In the genomic region with DNA sequence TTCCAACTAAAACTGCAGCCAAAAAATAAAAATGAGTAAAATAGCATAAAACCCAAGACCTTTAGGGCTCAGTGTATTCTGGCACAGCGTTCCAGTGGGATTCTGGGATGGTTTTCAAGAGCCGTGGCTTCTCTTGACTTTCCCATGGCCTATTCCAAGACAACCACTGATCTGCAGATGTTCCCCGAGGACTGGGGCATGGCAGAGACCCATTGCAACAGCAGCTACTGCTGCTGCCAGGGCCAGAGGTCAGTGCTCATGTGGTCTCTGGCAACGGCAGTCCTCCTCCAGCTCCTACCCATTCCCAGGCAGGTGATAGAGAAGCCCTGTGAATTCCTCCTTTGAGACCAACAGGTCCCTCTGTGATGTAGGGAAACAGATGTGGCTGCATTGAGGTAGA, we compare ENCODE assay signal across 27 cellular contexts. TPM values are rescaled to one million over a fixed set of nuclear protein-coding genes. Genes with fewer than 3 reads are reported as not detected.
"Had no signal": no experiment of that assay in that cellular context is flagged by ENCODE, and none has a peak within 500 bp of the region (broad histone marks: within the 10 kb centered on the region; RNA-seq: fewer than 3 reads in every experiment).

No MANE protein-coding gene starts in this region.

- H3K9me3 ChIP-seq: esophagus squamous epithelium, lower lobe of right lung, mucosa of descending colon, uterus had no signal

- FAIRE-seq: small intestine, TTC549 had no signal

- H3K4me1 ChIP-seq: lower lobe of right lung, uterus had no signal

- DNase-seq: activated CD4-positive, alpha-beta T cell treated with anti-CD3 and anti-CD28 coated beads, Interleukin-2, amount 50 U/mL, for 1 hour; activated CD4-positive, CD25-positive, alpha-beta regulatory T cell treated with anti-CD3 and anti-CD28 coated beads, Interleukin-2, amount 50 U/mL, for 72 hours; activated CD8-positive, alpha-beta T cell treated with anti-CD3 and anti-CD28 coated beads, Interleukin-2, amount 10 ng/mL, durations not matched to agents 7 days and 5 days; activated T-cell treated with anti-CD3 and anti-CD28 coated beads, Interleukin-2, amount 50 U/mL, for 1 hour; cerebellar nuclear complex; cortex of kidney; endodermal cell; esophagus squamous epithelium; foreskin fibroblast; lower lobe of right lung; mesendoderm; mucosa of descending colon; naive B cell; small intestine; stimulated activated CD4-positive, alpha-beta T cell treated with anti-CD3 and anti-CD28 coated beads, Interleukin-2, amount 100 ng/mL, for 24 hours; stimulated activated naive CD8-positive, alpha-beta T cell treated with anti-CD3 and anti-CD28 coated beads, Interleukin-15, amount 100 ng/mL, for 72 hours; T-helper 1 cell; trophoblast cell; WERI-Rb-1 had no signal

- H3K4me3 ChIP-seq: esophagus squamous epithelium, hepatocyte, lower lobe of right lung, mucosa of descending colon, uterus had no signal

- H3K36me3 ChIP-seq: esophagus squamous epithelium, lower lobe of right lung, uterus, WERI-Rb-1 had no signal

- H3K27ac ChIP-seq: hepatocyte, lower lobe of right lung, WERI-Rb-1 had no signal

- H2AFZ ChIP-seq: hepatocyte had no signal

- H3K79me2 ChIP-seq: hepatocyte had no signal

- ATAC-seq: activated CD8-positive, alpha-beta T cell treated with anti-CD3 and anti-CD28 coated beads, Interleukin-2, amount 10 ng/mL, durations not matched to agents 7 days and 5 days; mucosa of descending colon; stimulated activated effector memory CD8-positive, alpha-beta T cell treated with anti-CD3 and anti-CD28 coated beads, Interleukin-12 subunit alpha, Interleukin-12 subunit beta, amount 100 ng/mL, for 72 hours; stimulated activated naive CD8-positive, alpha-beta T cell treated with anti-CD3 and anti-CD28 coated beads, Interleukin-15, amount 100 ng/mL, for 72 hours had no signal

- H3K27me3 ChIP-seq: hepatocyte, uterus had no signal

- H3K4me2 ChIP-seq: hepatocyte had no signal

RNA-seq across cellular contexts. Expression of gene TNP1, which starts 26.8 kb away (rescaled TPM):
- total RNA-seq: activated CD8-positive, alpha-beta T cell treated with anti-CD3 and anti-CD28 coated beads, Interleukin-2, amount 10 ng/mL, durations not matched to agents 7 days and 5 days; bronchial epithelial cell; endodermal cell; esophagus squamous epithelium; hepatocyte; lower lobe of right lung; mucosa of descending colon; omental fat pad; posterior vena cava; uterus had no signal
- polyA plus RNA-seq: hepatocyte, neural cell, small intestine had no signal
